Comparison of ENCODE assay signal across 13 cellular contexts in genomic region chr17:42989726-42990652, GRCh38. TPM values are rescaled to one million over a fixed set of nuclear protein-coding genes. Genes with fewer than 3 reads are reported as not detected.
A peak's percentile ranks its signal among the peaks of the same experiment; 100 is the strongest.
DNase-seq lines count a peak whose midpoint lies in the region; ATAC-seq lines count a peak whose summit lies in the region.
"Had no signal": no experiment of that assay in that cellular context is flagged by ENCODE, and none has a peak within 500 bp of the region (broad histone marks: within the 10 kb centered on the region; RNA-seq: fewer than 3 reads in every experiment).

No MANE protein-coding gene starts in this region.

- no peaks in the 10 kb centered on the region for H3K9me3 Mint-ChIP-seq in CD8-positive, alpha-beta memory T cell
- no peaks in the 10 kb centered on the region for H3K9me3 Mint-ChIP-seq in naive B cell
- H3K9me3 Mint-ChIP-seq: central memory CD8-positive, alpha-beta T cell had no signal

- no peak overlapping the region for H3K4me3 ChIP-seq in CD8-positive, alpha-beta memory T cell (ENCODE audit: low read length)
- H3K4me3 ChIP-seq in MG63 = no peak overlapping the region
- H3K4me3 ChIP-seq: esophagus squamous epithelium had no signal

- POLR2A ChIA-PET in CD8-positive, alpha-beta memory T cell (lab: Charles Lee) = no interaction called here

- H3K4me1 ChIP-seq in CD8-positive, alpha-beta memory T cell (ENCODE audit: insufficient read depth, low read length) = no peaks in the 10 kb centered on the region

- no peak for DNase-seq in CD8-positive, alpha-beta memory T cell
- DNase-seq in MG63 (peak; percentile 53), caudate nucleus (lab: John Stamatoyannopoulos, UW) (no peak), naive B cell (no peak), NCI-H526 (lab: John Stamatoyannopoulos, UW) (no peak), HuH-7.5 (ENCODE audit: low spot score) (no peak), cerebellar cortex (ENCODE audit: low spot score) (no peak)
- DNase-seq: activated gamma-delta T cell treated with Interleukin-2 at 50 U/mL for 16 hours; esophagus squamous epithelium; NCI-H2171 treated with DMSO at 0.1 percent for 48 hours; stimulated activated CD4-positive, alpha-beta T cell treated with anti-CD3 and anti-CD28 coated beads, Interleukin-2, amount 100 ng/mL, for 48 hours had no signal

- H3K36me3 ChIP-seq in CD8-positive, alpha-beta memory T cell (ENCODE audit: insufficient read depth, low read length) = peaks cover 36% of the 10 kb centered on the region
- H3K36me3 ChIP-seq in MG63 = peaks cover 51% of the 10 kb centered on the region

- no peaks in the 10 kb centered on the region for H3K27me3 ChIP-seq in CD8-positive, alpha-beta memory T cell (ENCODE audit: insufficient read depth, low read length, poor library complexity, severe bottlenecking)
- no peaks in the 10 kb centered on the region for H3K27me3 ChIP-seq in MG63
- H3K27me3 ChIP-seq: esophagus squamous epithelium had no signal

- CTCF ChIA-PET in CD8-positive, alpha-beta memory T cell (lab: Charles Lee) = interaction anchor here (1.3 to 2.8 kb wide), 2 partner anchors 8 to 9 kb away, joined by 3 to 12 read pairs; partner anchors contain the start of genes RPL27 and RUNDC1

- H3K36me3 Mint-ChIP-seq in CD8-positive, alpha-beta memory T cell = peaks cover 5 to 80% (median 15%) of the 10 kb centered on the region in 3 donors
- H3K36me3 Mint-ChIP-seq in naive B cell = peaks cover 0 to 12% of the 10 kb centered on the region in 2 donors

- H3K4me3 Mint-ChIP-seq in CD8-positive, alpha-beta memory T cell = peak overlapping the region in 1 of 7 donors; percentile 12
- peak overlapping the region in 1 of 8 donors; percentile 39 for H3K4me3 Mint-ChIP-seq in naive B cell
- H3K4me3 Mint-ChIP-seq: central memory CD8-positive, alpha-beta T cell had no signal

- H3K27me3 Mint-ChIP-seq in CD8-positive, alpha-beta memory T cell = no peaks in the 10 kb centered on the region
- H3K27me3 Mint-ChIP-seq in naive B cell = no peaks in the 10 kb centered on the region
- H3K27me3 Mint-ChIP-seq: central memory CD8-positive, alpha-beta T cell had no signal

- H3K4me1 Mint-ChIP-seq in CD8-positive, alpha-beta memory T cell = peaks cover 3 to 10% (median 3%) of the 10 kb centered on the region in 3 donors
- H3K4me1 Mint-ChIP-seq in naive B cell = peaks cover 20 to 48% (median 34%) of the 10 kb centered on the region in 3 donors
- H3K4me1 Mint-ChIP-seq: central memory CD8-positive, alpha-beta T cell had no signal

- H3K9me3 ChIP-seq in CD8-positive, alpha-beta memory T cell (ENCODE audit: low read length) = no peaks in the 10 kb centered on the region
- H3K9me3 ChIP-seq in MG63 = no peaks in the 10 kb centered on the region
- H3K9me3 ChIP-seq: esophagus squamous epithelium had no signal

- H3K27ac Mint-ChIP-seq in CD8-positive, alpha-beta memory T cell = peak overlapping the region in 5 of 8 donors; percentile 10 to 70 (median 50)
- peak overlapping the region in 5 of 6 donors; percentile 49 to 96 (median 75) for H3K27ac Mint-ChIP-seq in naive B cell

- ATAC-seq in naive B cell (ENCODE audit: low read depth in 2 of 2) (no peak), GM21423 (IDR thresholded peaks at IDR 0.05; ENCODE audit: unreplicated experiment) (no peak)

- H3K27ac ChIP-seq in CD8-positive, alpha-beta memory T cell (ENCODE audit: low read depth, low read length) = no peak overlapping the region
- H3K27ac ChIP-seq in caudate nucleus (ENCODE audit: low read depth, low read length) = peak overlapping the region; percentile 81
- H3K27ac ChIP-seq: esophagus squamous epithelium had no signal

RNA-seq across cellular contexts. Expression of gene RPL27, which starts 8.2 kb away (rescaled TPM):
- 1,000 to 10,000 TPM; 1,412 to 1,428 TPM for total RNA-seq in CD8-positive, alpha-beta memory T cell
- 1,922 TPM for polyA plus RNA-seq in CD8-positive, alpha-beta memory T cell
- 2,193 and 2,673 TPM in 2 replicates for total RNA-seq in MG63 (2014; rRNA removed; shearing (Covaris generic); ENCODE audit: low replicate concordance)
- 1,000 to 10,000 TPM; 1,305 to 2,435 (median 1,972) TPM for polyA plus RNA-seq in naive B cell (ENCODE audit: low read depth in 6 of 6)

RNA-seq across cellular contexts. Expression of gene RUNDC1, which starts 9.6 kb away (rescaled TPM):
- total RNA-seq in CD8-positive, alpha-beta memory T cell = 10 to 100 TPM; 12.8 to 13.1 TPM
- polyA plus RNA-seq in CD8-positive, alpha-beta memory T cell = 22.4 TPM
- 3.8 and 5.1 TPM in 2 replicates for total RNA-seq in MG63 (2014; rRNA removed; shearing (Covaris generic); ENCODE audit: low replicate concordance)
- 10 to 100 TPM; 15.3 to 39.6 (median 26.2) TPM for polyA plus RNA-seq in naive B cell (ENCODE audit: low read depth in 6 of 6)

RNA-seq across cellular contexts. Expression of gene PTGES3L, which starts 10.1 kb away (rescaled TPM):
- total RNA-seq in CD8-positive, alpha-beta memory T cell = under 1 TPM; 0.37 to 0.55 TPM
- polyA plus RNA-seq in CD8-positive, alpha-beta memory T cell = not detected
- not detected in 2 replicates for total RNA-seq in MG63 (2014; rRNA removed; shearing (Covaris generic); ENCODE audit: low replicate concordance)
- under 1 TPM in 3 of 6 donors, not detected in 3; 0.33 to 0.47 (median 0.45) TPM for polyA plus RNA-seq in naive B cell (ENCODE audit: low read depth in 6 of 6)

RNA-seq across cellular contexts. Expression of gene IFI35, which starts 16.6 kb away (rescaled TPM):
- total RNA-seq in CD8-positive, alpha-beta memory T cell = 10 to 100 TPM; 23.2 to 24.0 TPM
- 73.2 TPM for polyA plus RNA-seq in CD8-positive, alpha-beta memory T cell
- total RNA-seq in MG63 (2014; rRNA removed; shearing (Covaris generic); ENCODE audit: low replicate concordance) = 10.7 and 26.8 TPM in 2 replicates
- polyA plus RNA-seq in naive B cell (ENCODE audit: low read depth in 6 of 6) = 10 to 100 TPM; 47.6 to 83.6 (median 59.1) TPM

RNA-seq across cellular contexts. Expression of gene AARSD1, which starts 25.7 kb away (rescaled TPM):
- 100 to 1,000 TPM in 1 of 2 experiments, 10 to 100 TPM in 1; 99.1 to 102 TPM for total RNA-seq in CD8-positive, alpha-beta memory T cell
- 39.4 TPM for polyA plus RNA-seq in CD8-positive, alpha-beta memory T cell
- 41.7 and 47.0 TPM in 2 replicates for total RNA-seq in MG63 (2014; rRNA removed; shearing (Covaris generic); ENCODE audit: low replicate concordance)
- 10 to 100 TPM; 34.4 to 58.3 (median 41.2) TPM for polyA plus RNA-seq in naive B cell (ENCODE audit: low read depth in 6 of 6)
